In genomic region chrX:67114635-67115034, GRCh38 we compare ENCODE assay signal across 30 cellular contexts.
DNase-seq lines count a peak whose midpoint lies in the region; ATAC-seq, FAIRE-seq and TF ChIP-seq lines count a peak whose summit lies in the region.
"Had no signal": no experiment of that assay in that cellular context is flagged by ENCODE, and none has a peak within 500 bp of the region (broad histone marks: within the 10 kb centered on the region; RNA-seq: fewer than 3 reads in every experiment).

No MANE protein-coding gene starts in this region.

- DNase-seq in A549 (ENCODE audit: low read depth in 1 of 2, low spot score in 1 of 2) (no peak), GF-D8 (lab: John Stamatoyannopoulos, UW) (no peak), NK-92 (lab: John Stamatoyannopoulos, UW; ENCODE audit: unreplicated experiment) (no peak)
- DNase-seq: 8988T; ACHN; AML-193; BE2C; C1 segment of cervical spinal cord; Caco-2; Calu3; CD4-positive, alpha-beta memory T cell; CD4-positive, alpha-beta T cell; CD4-positive, CD25-positive, alpha-beta regulatory T cell; CD8-positive, alpha-beta memory T cell; CD8-positive, alpha-beta T cell; COR-L47; DMS 273 treated with DMSO at 0.1 percent for 48 hours; DMS153; DMS53; DMS79; DMS79 treated with DMSO at 0.1 percent for 48 hours; DND-41; EL had no signal

- no peaks in the 10 kb centered on the region for H3K9me3 ChIP-seq in A549
- H3K9me3 ChIP-seq in HEK293 (ENCODE audit: control insufficient read depth, insufficient read depth, low read depth, low read length): no peaks in the 10 kb centered on the region
- H3K9me3 ChIP-seq: BE2C; BLaER1; BLaER1 treated with 17β-estradiol and CSF1 and Interleukin-3, amounts not matched to agents 10 nM and 100 nM; Caco-2 had no signal

- CTCF ChIA-PET in A549 (lab: Yijun Ruan, JAX) (no interaction called here), HEK293 (lab: Yijun Ruan, JAX) (interaction anchor here (0.6 kb wide), 1 partner anchor 117 kb away, joined by 4 read pairs; no protein-coding TSS in a partner anchor)

- TF ChIP-seq EP300 in A549 (IDR thresholded peaks at IDR 0.05): no peak

- no peak overlapping the region for H3K27ac ChIP-seq in A549
- H3K27ac ChIP-seq in HEK293 (ENCODE audit: extremely low read depth, low read depth, low read length): no peak overlapping the region
- H3K27ac ChIP-seq: 22Rv1; BLaER1; BLaER1 treated with 17β-estradiol and CSF1 and Interleukin-3, amounts not matched to agents 10 nM and 100 nM; C4-2B had no signal

- H3K4me1 ChIP-seq in A549: no peaks in the 10 kb centered on the region
- H3K4me1 ChIP-seq in HEK293 (ENCODE audit: control insufficient read depth, insufficient read depth, low read length): no peaks in the 10 kb centered on the region
- H3K4me1 ChIP-seq: BE2C; BLaER1; BLaER1 treated with 17β-estradiol and CSF1 and Interleukin-3, amounts not matched to agents 10 nM and 100 nM; Caco-2 had no signal

- no peak overlapping the region for H3K4me3 ChIP-seq in A549
- no peak overlapping the region for H3K4me3 ChIP-seq in HEK293 (ENCODE audit: low read depth, low read length)
- H3K4me3 ChIP-seq: BLaER1; BLaER1 treated with 17β-estradiol and CSF1 and Interleukin-3, amounts not matched to agents 10 nM and 100 nM had no signal

- TF ChIP-seq RAD21 in A549 (conservative IDR thresholded peaks at IDR 0.05 in 1 of 2, IDR thresholded peaks at IDR 0.05 in 1 of 2): no peak

- WGBS in A549 (ENCODE audit: missing lambda C conversion rate): 4% methylated on average over 9 of the region's 9 CpGs

- no peaks in the 10 kb centered on the region for H3K36me3 ChIP-seq in HEK293 (ENCODE audit: control insufficient read depth in 2 of 2, insufficient read depth in 1 of 2, low read length in 2 of 2)
- H3K36me3 ChIP-seq: BE2C; BLaER1; BLaER1 treated with 17β-estradiol and CSF1 and Interleukin-3, amounts not matched to agents 10 nM and 100 nM had no signal

- no peak for ATAC-seq in A549
- ATAC-seq: CD8-positive, alpha-beta T cell had no signal

- FAIRE-seq in A549 (lab: Jason Lieb, UNC): no peak
- FAIRE-seq: A204.1, D721Med had no signal

- TF ChIP-seq CTCF in A549 (IDR thresholded peaks at IDR 0.05) (no peak), HEK293 (tag by site-specific recombination; IDR thresholded peaks at IDR 0.05) (no peak)

- POLR2A ChIA-PET in A549 (lab: Yijun Ruan, JAX): no interaction called here
- POLR2A ChIA-PET in HEK293 (lab: Yijun Ruan, JAX): no interaction called here

- TF ChIP-seq POLR2A in A549 (IDR thresholded peaks at IDR 0.05; ENCODE audit: low read length): no peak

- no peak overlapping the region for H3K4me2 ChIP-seq in A549
- H3K4me2 ChIP-seq: BLaER1; BLaER1 treated with 17β-estradiol and CSF1 and Interleukin-3, amounts not matched to agents 10 nM and 100 nM had no signal

TF ChIP-seq in A549, 52 proteins besides CTCF, POLR2A, EP300 and RAD21:
- TF ChIP-seq ZSCAN20 (CRISPR knock-in tag; IDR thresholded peaks at IDR 0.05): no peak
- TF ChIP-seq ZC3H11A (IDR thresholded peaks at IDR 0.05): peak; percentile 56

TF ChIP-seq in HEK293, 187 proteins besides CTCF, POLR2A, EP300 and RAD21 (continues in another document):
- TF ChIP-seq ZNF362 (tag by site-specific recombination; IDR thresholded peaks at IDR 0.05) (no peak), ZNF324 (tag by site-specific recombination; IDR thresholded peaks at IDR 0.05) (no peak), ZNF423 (tag by site-specific recombination; IDR thresholded peaks at IDR 0.05) (no peak), ZNF140 (tag by site-specific recombination; IDR thresholded peaks at IDR 0.05) (peak; percentile 70; the same call in 1 of the 2 replicates), ZNF510 (tag by site-specific recombination; IDR thresholded peaks at IDR 0.05; ENCODE audit: insufficient replicate concordance) (peak; percentile 34), TCF7L2 (IDR thresholded peaks at IDR 0.05; ENCODE audit: borderline replicate concordance, low read depth, low read length) (no peak), ZFHX2 (tag by site-specific recombination; conservative IDR thresholded peaks at IDR 0.05) (no peak), ZBTB44 (tag by site-specific recombination; IDR thresholded peaks at IDR 0.05) (no peak), ZEB2 (tag by site-specific recombination; IDR thresholded peaks at IDR 0.05) (no peak), ZNF132 (tag by site-specific recombination; IDR thresholded peaks at IDR 0.05; ENCODE audit: borderline replicate concordance) (no peak), ZNF426 (tag by site-specific recombination; IDR thresholded peaks at IDR 0.05) (peak; percentile 71), ZNF518A (tag by site-specific recombination; conservative IDR thresholded peaks at IDR 0.05; ENCODE audit: low read depth) (peak; percentile 67), ZSCAN23 (tag by site-specific recombination; IDR thresholded peaks at IDR 0.05) (no peak), ZNF202 (tag by site-specific recombination; IDR thresholded peaks at IDR 0.05; ENCODE audit: borderline replicate concordance) (peak; percentile 80; the same call in 1 of the 2 replicates), ZSCAN5A (tag by site-specific recombination; IDR thresholded peaks at IDR 0.05) (no peak), ZNF394 (tag by site-specific recombination; IDR thresholded peaks at IDR 0.05; ENCODE audit: borderline replicate concordance) (no peak; the same call in 1 of the 2 replicates), ZNF629 (tag by site-specific recombination; IDR thresholded peaks at IDR 0.05) (0 out of 2 replicates have a peak, but pooled peaks have one; percentile 28), ZNF654 (tag by site-specific recombination; IDR thresholded peaks at IDR 0.05; ENCODE audit: low read depth) (peak; percentile 21; the same call in 1 of the 2 replicates)
